Comparison of ENCODE assay signal across 8 cellular contexts in the genomic region with DNA sequence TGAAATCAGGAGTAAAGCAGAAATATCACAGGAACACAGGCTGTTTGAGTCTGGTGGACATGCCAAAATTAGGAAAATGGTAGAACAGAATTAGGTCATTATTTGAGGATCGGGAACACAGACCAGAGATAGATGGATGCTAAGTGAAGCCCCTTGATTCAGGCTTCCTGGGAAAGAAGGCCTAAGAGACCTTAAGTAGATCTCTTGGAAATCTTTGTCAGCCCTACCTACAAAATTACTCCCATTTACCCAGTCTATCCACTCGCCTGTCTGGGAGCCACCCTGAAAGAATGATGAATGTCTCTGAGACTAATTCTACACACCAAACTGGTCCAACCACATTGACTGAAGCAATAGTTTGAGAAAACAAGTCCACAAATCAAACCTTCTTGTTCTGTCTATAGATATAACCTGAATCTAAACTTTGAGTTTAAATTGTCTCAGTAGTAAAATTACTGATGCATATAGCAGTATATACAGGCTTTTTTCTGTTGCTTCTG. TPM values are rescaled to one million over a fixed set of nuclear protein-coding genes. Genes with fewer than 3 reads are reported as not detected.
DNase-seq lines count a peak whose midpoint lies in the region; ATAC-seq, FAIRE-seq and TF ChIP-seq lines count a peak whose summit lies in the region.

No MANE protein-coding gene starts in this region.

- H3K9me2 ChIP-seq in PC-3 (replicated peaks; ENCODE audit: low read length) = no peaks in the 10 kb centered on the region

- intact Hi-C loops in PC-3 (cut with micrococcal nuclease) = loop anchor here (1.0 to 2.0 kb wide), 2 partner anchors 21 to 37 kb away; partner anchors contain the start of gene TANK

- H2AFZ ChIP-seq in PC-3 (ENCODE audit: low read length) (no peak overlapping the region), fibroblast of lung (ENCODE audit: low read length) (peak overlapping the region; percentile 65)

- no peaks in the 10 kb centered on the region for H3K36me3 Mint-ChIP-seq in stimulated activated effector memory CD8-positive, alpha-beta T cell treated with anti-CD3 and anti-CD28 coated beads, Interleukin-12 subunit alpha, Interleukin-12 subunit beta, amount 100 ng/mL, for 72 hours

- FAIRE-seq in HTR-8/SVneo (lab: Jason Lieb, UNC) = no peak

- peaks cover 10% of the 10 kb centered on the region for H3F3A ChIP-seq in PC-3 (ENCODE audit: low read length, unreplicated experiment)

- H3K4me1 ChIP-seq in PC-3 (ENCODE audit: insufficient read depth, low read length) = peaks cover 36% of the 10 kb centered on the region
- peaks cover 12% of the 10 kb centered on the region for H3K4me1 ChIP-seq in fibroblast of lung (ENCODE audit: control insufficient read depth, extremely low read depth, insufficient read depth, low read length)

- H3K27ac Mint-ChIP-seq in stimulated activated effector memory CD8-positive, alpha-beta T cell treated with anti-CD3 and anti-CD28 coated beads, Interleukin-12 subunit alpha, Interleukin-12 subunit beta, amount 100 ng/mL, for 72 hours = peak overlapping the region; percentile 0

- H3K4me2 ChIP-seq in PC-3 (ENCODE audit: low read length) = peak overlapping the region; percentile 88
- peak overlapping the region; percentile 61 for H3K4me2 ChIP-seq in fibroblast of lung (ENCODE audit: extremely low read depth, insufficient read depth, low read length)

- no peak for TF ChIP-seq CTCF in PC-3 (conservative IDR thresholded peaks at IDR 0.05; ENCODE audit: low read depth, low read length)
- no peak for TF ChIP-seq CTCF in fibroblast of lung (conservative IDR thresholded peaks at IDR 0.05 in 1 of 2, IDR thresholded peaks at IDR 0.05 in 1 of 2; ENCODE audit: low read depth in 1 of 2, low read length in 2 of 2)

- H3K27me3 ChIP-seq in PC-3 (ENCODE audit: low read length) = no peaks in the 10 kb centered on the region
- H3K27me3 ChIP-seq in fibroblast of lung (ENCODE audit: control insufficient read depth, insufficient read depth, low read length) = no peaks in the 10 kb centered on the region

- ATAC-seq in PC-3 (peak; percentile 62), GM19351 (IDR thresholded peaks at IDR 0.05; ENCODE audit: unreplicated experiment) (no peak)
- ATAC-seq in stimulated activated effector memory CD8-positive, alpha-beta T cell treated with anti-CD3 and anti-CD28 coated beads, Interleukin-12 subunit alpha, Interleukin-12 subunit beta, amount 100 ng/mL, for 72 hours = peak; percentile 77

- H3K27ac ChIP-seq in PC-3 (ENCODE audit: low read length) = peak overlapping the region; percentile 98
- peak overlapping the region; percentile 78 for H3K27ac ChIP-seq in fibroblast of lung (ENCODE audit: insufficient read depth, low read length)

- H3K4me3 ChIP-seq in PC-3 (ENCODE audit: low read length) (peak overlapping the region; percentile 61), fibroblast of lung (replicated peaks in 1 of 4; ENCODE audit: control extremely low read depth in 1 of 4, insufficient read depth in 1 of 4, low read depth in 3 of 4, low read length in 4 of 4) (no peak overlapping the region)

- CTCF ChIA-PET in PC-3 (lab: Charles Lee) = no interaction called here

- H3K9me3 Mint-ChIP-seq in stimulated activated effector memory CD8-positive, alpha-beta T cell treated with anti-CD3 and anti-CD28 coated beads, Interleukin-12 subunit alpha, Interleukin-12 subunit beta, amount 100 ng/mL, for 72 hours = no peaks in the 10 kb centered on the region

- no peaks in the 10 kb centered on the region for H3K9me3 ChIP-seq in PC-3 (ENCODE audit: low read length)
- H3K9me3 ChIP-seq in fibroblast of lung (ENCODE audit: control insufficient read depth, insufficient read depth, low read depth, low read length) = no peaks in the 10 kb centered on the region

- H3K36me3 ChIP-seq in PC-3 (ENCODE audit: low read depth, low read length) (no peaks in the 10 kb centered on the region), fibroblast of lung (ENCODE audit: control insufficient read depth, insufficient read depth, low read length) (no peaks in the 10 kb centered on the region)

- POLR2A ChIA-PET in PC-3 (lab: Charles Lee; ENCODE audit: unreplicated experiment) = no interaction called here

- no peaks in the 10 kb centered on the region for H4K20me1 ChIP-seq in PC-3 (ENCODE audit: low read length)
- no peaks in the 10 kb centered on the region for H4K20me1 ChIP-seq in fibroblast of lung (ENCODE audit: control insufficient read depth, extremely low read depth, insufficient read depth, low read length)

- peak overlapping the region; percentile 28 for H3K4me3 Mint-ChIP-seq in stimulated activated effector memory CD8-positive, alpha-beta T cell treated with anti-CD3 and anti-CD28 coated beads, Interleukin-12 subunit alpha, Interleukin-12 subunit beta, amount 100 ng/mL, for 72 hours

- no peaks in the 10 kb centered on the region for H3K79me2 ChIP-seq in PC-3 (ENCODE audit: low read length)
- H3K79me2 ChIP-seq in fibroblast of lung (ENCODE audit: control insufficient read depth, insufficient read depth, low read length) = no peaks in the 10 kb centered on the region

- DNase-seq in SIG-M5 treated with dmso at 0.1 percent for 504 hours (lab: John Stamatoyannopoulos, UW; ENCODE audit: unreplicated experiment) (peak; percentile 57), SIG-M5 (lab: John Stamatoyannopoulos, UW) (no peak), PC-3 (peak; percentile 88), fibroblast of lung (ENCODE audit: low read depth in 2 of 2) (no peak), HTR-8/SVneo (ENCODE audit: insufficient read length, low spot score) (no peak)
- DNase-seq in stimulated activated effector memory CD8-positive, alpha-beta T cell treated with anti-CD3 and anti-CD28 coated beads, Interleukin-12 subunit alpha, Interleukin-12 subunit beta, amount 100 ng/mL, for 72 hours (ENCODE audit: low spot score in 2 of 2) = no peak
- no peak for DNase-seq in stimulated activated CD4-positive, alpha-beta T cell treated with anti-CD3 and anti-CD28 coated beads, Interleukin-4, amount 100 ng/mL, for 1 hour

- H3K9ac ChIP-seq in PC-3 (ENCODE audit: low read length) = peak overlapping the region; percentile 73
- no peak overlapping the region for H3K9ac ChIP-seq in fibroblast of lung (ENCODE audit: insufficient read depth, low read length)

- BruUV-seq in PC-3 (replicated peaks; lab: Mats Ljungman, UMichigan) = TSS peak; percentile 79

- H3K4me1 Mint-ChIP-seq in stimulated activated effector memory CD8-positive, alpha-beta T cell treated with anti-CD3 and anti-CD28 coated beads, Interleukin-12 subunit alpha, Interleukin-12 subunit beta, amount 100 ng/mL, for 72 hours = peaks cover 23% of the 10 kb centered on the region

RNA-seq across cellular contexts. Expression of gene TANK, which starts 36.6 kb away (rescaled TPM):
- total RNA-seq in PC-3 (2014; rRNA removed) (22.2 and 23.7 TPM in 2 replicates), fibroblast of lung (104 and 113 TPM in 2 replicates)
- 66.5 and 96.4 TPM in 2 replicates for polyA plus RNA-seq in fibroblast of lung
- polyA plus RNA-seq in fibroblast of lung (2012) = 44.1 and 57.6 TPM in 2 replicates
- 5.0 and 15.7 TPM in 2 replicates for polyA minus RNA-seq in fibroblast of lung (ENCODE audit: low replicate concordance)

Comparison
In these comparisons a context has a peak if more than half of its experiments do, and no peak if none do; other contexts are left out.
1. DNase-seq: peak in SIG-M5 treated with dmso at 0.1 percent for 504 hours (single experiment) and PC-3 (single experiment); none in SIG-M5 (single experiment), fibroblast of lung (0 of 2), stimulated activated effector memory CD8-positive, alpha-beta T cell treated with anti-CD3 and anti-CD28 coated beads, Interleukin-12 subunit alpha, Interleukin-12 subunit beta, amount 100 ng/mL, for 72 hours (0 of 2), HTR-8/SVneo (single experiment) and stimulated activated CD4-positive, alpha-beta T cell treated with anti-CD3 and anti-CD28 coated beads, Interleukin-4, amount 100 ng/mL, for 1 hour (single experiment).